1 cellular context compared by ENCODE assay signal in genomic region chr5:62322484-62322883, GRCh38.
TF ChIP-seq lines count a peak whose summit lies in the region.

No MANE protein-coding gene starts in this region.

TF ChIP-seq in HepG2, 621 proteins besides CTCF, POLR2A, EP300 and RAD21 (continued from another document and continues in another):
- TF ChIP-seq HMGXB3 (CRISPR knock-in tag; IDR thresholded peaks at IDR 0.05; ENCODE audit: borderline replicate concordance) (no peak), ZNF512 (CRISPR knock-in tag; IDR thresholded peaks at IDR 0.05) (no peak), HMGXB4 (CRISPR knock-in tag; IDR thresholded peaks at IDR 0.05; ENCODE audit: borderline replicate concordance in 1 of 2, low read depth in 1 of 2) (no peak), RELA (CRISPR knock-in tag; IDR thresholded peaks at IDR 0.05) (no peak), ZNF558 (CRISPR knock-in tag; IDR thresholded peaks at IDR 0.05; ENCODE audit: borderline replicate concordance) (no peak), ZNF33A (CRISPR knock-in tag; IDR thresholded peaks at IDR 0.05; ENCODE audit: borderline replicate concordance) (no peak), SALL1 (CRISPR knock-in tag; IDR thresholded peaks at IDR 0.05) (no peak), BRF2 (CRISPR knock-in tag; IDR thresholded peaks at IDR 0.05) (no peak), PRMT3 (CRISPR knock-in tag; IDR thresholded peaks at IDR 0.05; ENCODE audit: borderline replicate concordance, low read depth) (no peak), PLSCR1 (CRISPR knock-in tag; IDR thresholded peaks at IDR 0.05; ENCODE audit: borderline replicate concordance) (no peak), ZNF260 (CRISPR knock-in tag; IDR thresholded peaks at IDR 0.05; ENCODE audit: borderline replicate concordance, low read depth) (no peak), ATF2 (CRISPR knock-in tag; IDR thresholded peaks at IDR 0.05) (0 out of 2 replicates have a peak, but pooled peaks have one; percentile 14), ZNF3 (CRISPR knock-in tag; IDR thresholded peaks at IDR 0.05) (no peak), TERF1 (CRISPR knock-in tag; IDR thresholded peaks at IDR 0.05) (no peak), ZNF790 (CRISPR knock-in tag; IDR thresholded peaks at IDR 0.05; ENCODE audit: borderline replicate concordance) (no peak), MLXIP (CRISPR knock-in tag; IDR thresholded peaks at IDR 0.05; ENCODE audit: borderline replicate concordance) (no peak), ZNF782 (CRISPR knock-in tag; IDR thresholded peaks at IDR 0.05; ENCODE audit: borderline replicate concordance) (no peak), CEBPZ (IDR thresholded peaks at IDR 0.05; ENCODE audit: low read length) (no peak), ZNF317 (CRISPR knock-in tag; IDR thresholded peaks at IDR 0.05) (no peak), HOXA5 (CRISPR knock-in tag; IDR thresholded peaks at IDR 0.05) (no peak), PRDM4 (CRISPR knock-in tag; IDR thresholded peaks at IDR 0.05; ENCODE audit: borderline replicate concordance) (no peak), THAP7 (CRISPR knock-in tag; IDR thresholded peaks at IDR 0.05) (no peak), ZBTB34 (CRISPR knock-in tag; IDR thresholded peaks at IDR 0.05) (no peak), NR2F6 (IDR thresholded peaks at IDR 0.05) (peak; percentile 99), NR2F6 (CRISPR knock-in tag; IDR thresholded peaks at IDR 0.05) (peak; percentile 90), GZF1 (CRISPR knock-in tag; IDR thresholded peaks at IDR 0.05) (no peak), ZC3H4 (CRISPR knock-in tag; IDR thresholded peaks at IDR 0.05; ENCODE audit: borderline replicate concordance) (no peak), CBX5 (CRISPR knock-in tag; IDR thresholded peaks at IDR 0.05; ENCODE audit: borderline replicate concordance) (no peak), RFX1 (IDR thresholded peaks at IDR 0.05) (no peak), ZNF101 (CRISPR knock-in tag; IDR thresholded peaks at IDR 0.05; ENCODE audit: borderline replicate concordance, low read depth) (no peak)
